ENCODE assay signal across 1 cellular context in the genomic region with DNA sequence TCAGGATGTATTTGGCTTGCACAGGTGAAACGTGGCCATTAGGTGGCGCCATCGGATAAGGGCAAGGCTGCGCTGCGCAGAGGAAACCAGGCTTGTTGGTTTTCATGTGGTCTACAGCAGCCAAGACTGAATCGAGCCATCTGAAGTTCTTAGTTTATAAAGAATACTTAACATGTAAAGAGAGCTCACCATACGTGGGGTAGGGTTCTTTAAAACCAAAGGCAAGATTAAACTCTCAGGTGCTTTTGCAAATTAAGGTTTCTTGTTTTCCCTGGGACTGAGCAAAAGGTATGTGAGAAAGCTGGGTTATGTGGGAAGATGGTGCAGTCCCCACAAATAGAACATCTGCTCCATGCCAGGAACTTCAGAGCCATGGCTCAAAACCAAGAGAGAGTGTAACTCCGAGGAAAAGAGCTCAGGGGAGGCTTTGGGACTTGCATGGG.
A peak's percentile ranks its signal among the peaks of the same experiment; 100 is the strongest.
TF ChIP-seq lines count a peak whose summit lies in the region.

No MANE protein-coding gene starts in this region.

TF ChIP-seq in HepG2, 621 proteins besides CTCF, POLR2A, EP300 and RAD21 (continues in another document):
- no peak for TF ChIP-seq TBP (CRISPR knock-in tag; IDR thresholded peaks at IDR 0.05)
- TF ChIP-seq, protein P1, sequence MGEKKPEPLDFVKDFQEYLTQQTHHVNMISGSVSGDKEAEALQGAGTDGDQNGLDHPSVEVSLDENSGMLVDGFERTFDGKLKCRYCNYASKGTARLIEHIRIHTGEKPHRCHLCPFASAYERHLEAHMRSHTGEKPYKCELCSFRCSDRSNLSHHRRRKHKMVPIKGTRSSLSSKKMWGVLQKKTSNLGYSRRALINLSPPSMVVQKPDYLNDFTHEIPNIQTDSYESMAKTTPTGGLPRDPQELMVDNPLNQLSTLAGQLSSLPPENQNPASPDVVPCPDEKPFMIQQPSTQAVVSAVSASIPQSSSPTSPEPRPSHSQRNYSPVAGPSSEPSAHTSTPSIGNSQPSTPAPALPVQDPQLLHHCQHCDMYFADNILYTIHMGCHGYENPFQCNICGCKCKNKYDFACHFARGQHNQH (CRISPR knock-in tag; IDR thresholded peaks at IDR 0.05), result 0 out of 2 replicates have a peak, but pooled peaks have one; percentile 19
- TF ChIP-seq, protein P2, sequence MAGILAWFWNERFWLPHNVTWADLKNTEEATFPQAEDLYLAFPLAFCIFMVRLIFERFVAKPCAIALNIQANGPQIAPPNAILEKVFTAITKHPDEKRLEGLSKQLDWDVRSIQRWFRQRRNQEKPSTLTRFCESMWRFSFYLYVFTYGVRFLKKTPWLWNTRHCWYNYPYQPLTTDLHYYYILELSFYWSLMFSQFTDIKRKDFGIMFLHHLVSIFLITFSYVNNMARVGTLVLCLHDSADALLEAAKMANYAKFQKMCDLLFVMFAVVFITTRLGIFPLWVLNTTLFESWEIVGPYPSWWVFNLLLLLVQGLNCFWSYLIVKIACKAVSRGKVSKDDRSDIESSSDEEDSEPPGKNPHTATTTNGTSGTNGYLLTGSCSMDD (CRISPR knock-in tag; IDR thresholded peaks at IDR 0.05), result no peak
- no peak for TF ChIP-seq TCF12 (IDR thresholded peaks at IDR 0.05)
- no peak for TF ChIP-seq TCF12 (CRISPR knock-in tag; IDR thresholded peaks at IDR 0.05)
- 0 out of 2 replicates have a peak, but pooled peaks have one; percentile 54 for TF ChIP-seq ZNF205 (CRISPR knock-in tag; IDR thresholded peaks at IDR 0.05)
- TF ChIP-seq ARNT (IDR thresholded peaks at IDR 0.05), result no peak
- TF ChIP-seq IKZF1 (IDR thresholded peaks at IDR 0.05), result no peak
- no peak for TF ChIP-seq ZNF569 (CRISPR knock-in tag; IDR thresholded peaks at IDR 0.05; ENCODE audit: borderline replicate concordance)
- no peak for TF ChIP-seq ZNF143 (CRISPR knock-in tag; IDR thresholded peaks at IDR 0.05)
- no peak for TF ChIP-seq IRX3 (CRISPR knock-in tag; IDR thresholded peaks at IDR 0.05; ENCODE audit: borderline replicate concordance, low read depth)
- peak; percentile 39; the same call in 1 of the 2 replicates for TF ChIP-seq ELF3 (CRISPR knock-in tag; IDR thresholded peaks at IDR 0.05)
- TF ChIP-seq MIER2 (CRISPR knock-in tag; IDR thresholded peaks at IDR 0.05), result peak; percentile 70; the same call in 1 of the 2 replicates
- TF ChIP-seq ZSCAN20 (CRISPR knock-in tag; IDR thresholded peaks at IDR 0.05; ENCODE audit: borderline replicate concordance), result no peak
- TF ChIP-seq STAG1 (CRISPR knock-in tag; IDR thresholded peaks at IDR 0.05), result peak; percentile 97
- peak; percentile 68; the same call in 1 of the 2 replicates for TF ChIP-seq IRF2 (CRISPR knock-in tag; IDR thresholded peaks at IDR 0.05)
- no peak for TF ChIP-seq PHF20 (CRISPR knock-in tag; IDR thresholded peaks at IDR 0.05)
- TF ChIP-seq ZSCAN30 (CRISPR knock-in tag; IDR thresholded peaks at IDR 0.05), result no peak
- TF ChIP-seq, protein P3, sequence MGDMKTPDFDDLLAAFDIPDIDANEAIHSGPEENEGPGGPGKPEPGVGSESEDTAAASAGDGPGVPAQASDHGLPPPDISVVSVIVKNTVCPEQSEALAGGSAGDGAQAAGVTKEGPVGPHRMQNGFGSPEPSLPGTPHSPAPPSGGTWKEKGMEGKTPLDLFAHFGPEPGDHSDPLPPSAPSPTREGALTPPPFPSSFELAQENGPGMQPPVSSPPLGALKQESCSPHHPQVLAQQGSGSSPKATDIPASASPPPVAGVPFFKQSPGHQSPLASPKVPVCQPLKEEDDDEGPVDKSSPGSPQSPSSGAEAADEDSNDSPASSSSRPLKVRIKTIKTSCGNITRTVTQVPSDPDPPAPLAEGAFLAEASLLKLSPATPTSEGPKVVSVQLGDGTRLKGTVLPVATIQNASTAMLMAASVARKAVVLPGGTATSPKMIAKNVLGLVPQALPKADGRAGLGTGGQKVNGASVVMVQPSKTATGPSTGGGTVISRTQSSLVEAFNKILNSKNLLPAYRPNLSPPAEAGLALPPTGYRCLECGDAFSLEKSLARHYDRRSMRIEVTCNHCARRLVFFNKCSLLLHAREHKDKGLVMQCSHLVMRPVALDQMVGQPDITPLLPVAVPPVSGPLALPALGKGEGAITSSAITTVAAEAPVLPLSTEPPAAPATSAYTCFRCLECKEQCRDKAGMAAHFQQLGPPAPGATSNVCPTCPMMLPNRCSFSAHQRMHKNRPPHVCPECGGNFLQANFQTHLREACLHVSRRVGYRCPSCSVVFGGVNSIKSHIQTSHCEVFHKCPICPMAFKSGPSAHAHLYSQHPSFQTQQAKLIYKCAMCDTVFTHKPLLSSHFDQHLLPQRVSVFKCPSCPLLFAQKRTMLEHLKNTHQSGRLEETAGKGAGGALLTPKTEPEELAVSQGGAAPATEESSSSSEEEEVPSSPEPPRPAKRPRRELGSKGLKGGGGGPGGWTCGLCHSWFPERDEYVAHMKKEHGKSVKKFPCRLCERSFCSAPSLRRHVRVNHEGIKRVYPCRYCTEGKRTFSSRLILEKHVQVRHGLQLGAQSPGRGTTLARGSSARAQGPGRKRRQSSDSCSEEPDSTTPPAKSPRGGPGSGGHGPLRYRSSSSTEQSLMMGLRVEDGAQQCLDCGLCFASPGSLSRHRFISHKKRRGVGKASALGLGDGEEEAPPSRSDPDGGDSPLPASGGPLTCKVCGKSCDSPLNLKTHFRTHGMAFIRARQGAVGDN (CRISPR knock-in tag; IDR thresholded peaks at IDR 0.05), result no peak
- 0 out of 2 replicates have a peak, but pooled peaks have one; percentile 15 for TF ChIP-seq PPARG (CRISPR knock-in tag; conservative IDR thresholded peaks at IDR 0.05)
- TF ChIP-seq, protein P4, sequence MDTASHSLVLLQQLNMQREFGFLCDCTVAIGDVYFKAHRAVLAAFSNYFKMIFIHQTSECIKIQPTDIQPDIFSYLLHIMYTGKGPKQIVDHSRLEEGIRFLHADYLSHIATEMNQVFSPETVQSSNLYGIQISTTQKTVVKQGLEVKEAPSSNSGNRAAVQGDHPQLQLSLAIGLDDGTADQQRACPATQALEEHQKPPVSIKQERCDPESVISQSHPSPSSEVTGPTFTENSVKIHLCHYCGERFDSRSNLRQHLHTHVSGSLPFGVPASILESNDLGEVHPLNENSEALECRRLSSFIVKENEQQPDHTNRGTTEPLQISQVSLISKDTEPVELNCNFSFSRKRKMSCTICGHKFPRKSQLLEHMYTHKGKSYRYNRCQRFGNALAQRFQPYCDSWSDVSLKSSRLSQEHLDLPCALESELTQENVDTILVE (CRISPR knock-in tag; IDR thresholded peaks at IDR 0.05), result 0 out of 2 replicates have a peak, but pooled peaks have one; percentile 41
- TF ChIP-seq XRCC5 (optimal IDR thresholded peaks at IDR 0.05; ENCODE audit: low read length), result peak; percentile 79
- TF ChIP-seq KLF16 (CRISPR knock-in tag; IDR thresholded peaks at IDR 0.05), result 0 out of 4 replicates have a peak, but pooled peaks of 1 of the 2 experiments have one; percentile 30
- TF ChIP-seq ERF (CRISPR knock-in tag; IDR thresholded peaks at IDR 0.05), result 0 out of 2 replicates have a peak, but pooled peaks have one; percentile 26
- 0 out of 2 replicates have a peak, but pooled peaks have one; percentile 23 for TF ChIP-seq THAP11 (CRISPR knock-in tag; IDR thresholded peaks at IDR 0.05)
- peak; percentile 89; the same call in 1 of the 2 replicates for TF ChIP-seq KDM3A (CRISPR knock-in tag; IDR thresholded peaks at IDR 0.05; ENCODE audit: low read depth)
- peak; percentile 66; the same call in 1 of the 2 replicates for TF ChIP-seq SMAD3 (CRISPR knock-in tag; IDR thresholded peaks at IDR 0.05)
- TF ChIP-seq ZSCAN31 (CRISPR knock-in tag; IDR thresholded peaks at IDR 0.05; ENCODE audit: low read depth), result no peak
- 0 out of 2 replicates have a peak, but pooled peaks have one; percentile 27 for TF ChIP-seq REPIN1 (CRISPR knock-in tag; IDR thresholded peaks at IDR 0.05; ENCODE audit: borderline replicate concordance, low read depth)
- TF ChIP-seq KLF15 (CRISPR knock-in tag; IDR thresholded peaks at IDR 0.05; ENCODE audit: borderline replicate concordance), result no peak
- no peak for TF ChIP-seq FOXA1 (IDR thresholded peaks at IDR 0.05)
- peak; percentile 34; the same call in 1 of the 2 replicates for TF ChIP-seq FOXA1 (CRISPR knock-in tag; IDR thresholded peaks at IDR 0.05)
- no peak for TF ChIP-seq POLR2G (IDR thresholded peaks at IDR 0.05; ENCODE audit: low read depth, low read length)
- no peak for TF ChIP-seq TARDBP (CRISPR knock-in tag; IDR thresholded peaks at IDR 0.05)
- peak; percentile 23; the same call in 1 of the 2 replicates for TF ChIP-seq ETV5 (CRISPR knock-in tag; IDR thresholded peaks at IDR 0.05; ENCODE audit: borderline replicate concordance)
- 0 out of 2 replicates have a peak, but pooled peaks have one; percentile 13 for TF ChIP-seq CEBPG (CRISPR knock-in tag; IDR thresholded peaks at IDR 0.05)
- TF ChIP-seq GATAD2A (CRISPR knock-in tag; IDR thresholded peaks at IDR 0.05), result peak; percentile 44; the same call in 1 of the 2 replicates
- TF ChIP-seq ZNF331 (CRISPR knock-in tag; IDR thresholded peaks at IDR 0.05), result peak; percentile 71; the same call in 1 of the 2 replicates
- TF ChIP-seq, protein P5, sequence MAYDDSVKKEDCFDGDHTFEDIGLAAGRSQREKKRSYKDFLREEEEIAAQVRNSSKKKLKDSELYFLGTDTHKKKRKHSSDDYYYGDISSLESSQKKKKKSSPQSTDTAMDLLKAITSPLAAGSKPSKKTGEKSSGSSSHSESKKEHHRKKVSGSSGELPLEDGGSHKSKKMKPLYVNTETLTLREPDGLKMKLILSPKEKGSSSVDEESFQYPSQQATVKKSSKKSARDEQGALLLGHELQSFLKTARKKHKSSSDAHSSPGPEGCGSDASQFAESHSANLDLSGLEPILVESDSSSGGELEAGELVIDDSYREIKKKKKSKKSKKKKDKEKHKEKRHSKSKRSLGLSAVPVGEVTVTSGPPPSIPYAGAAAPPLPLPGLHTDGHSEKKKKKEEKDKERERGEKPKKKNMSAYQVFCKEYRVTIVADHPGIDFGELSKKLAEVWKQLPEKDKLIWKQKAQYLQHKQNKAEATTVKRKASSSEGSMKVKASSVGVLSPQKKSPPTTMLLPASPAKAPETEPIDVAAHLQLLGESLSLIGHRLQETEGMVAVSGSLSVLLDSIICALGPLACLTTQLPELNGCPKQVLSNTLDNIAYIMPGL (CRISPR knock-in tag; IDR thresholded peaks at IDR 0.05; ENCODE audit: borderline replicate concordance in 1 of 2, low read depth in 1 of 2), result peak in 1 of 2 experiments; percentile 37; a peak in 1 of 4 replicates
- TF ChIP-seq, protein P6, sequence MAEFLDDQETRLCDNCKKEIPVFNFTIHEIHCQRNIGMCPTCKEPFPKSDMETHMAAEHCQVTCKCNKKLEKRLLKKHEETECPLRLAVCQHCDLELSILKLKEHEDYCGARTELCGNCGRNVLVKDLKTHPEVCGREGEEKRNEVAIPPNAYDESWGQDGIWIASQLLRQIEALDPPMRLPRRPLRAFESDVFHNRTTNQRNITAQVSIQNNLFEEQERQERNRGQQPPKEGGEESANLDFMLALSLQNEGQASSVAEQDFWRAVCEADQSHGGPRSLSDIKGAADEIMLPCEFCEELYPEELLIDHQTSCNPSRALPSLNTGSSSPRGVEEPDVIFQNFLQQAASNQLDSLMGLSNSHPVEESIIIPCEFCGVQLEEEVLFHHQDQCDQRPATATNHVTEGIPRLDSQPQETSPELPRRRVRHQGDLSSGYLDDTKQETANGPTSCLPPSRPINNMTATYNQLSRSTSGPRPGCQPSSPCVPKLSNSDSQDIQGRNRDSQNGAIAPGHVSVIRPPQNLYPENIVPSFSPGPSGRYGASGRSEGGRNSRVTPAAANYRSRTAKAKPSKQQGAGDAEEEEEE (CRISPR knock-in tag; IDR thresholded peaks at IDR 0.05; ENCODE audit: borderline replicate concordance), result no peak
- TF ChIP-seq SP2 (CRISPR knock-in tag; IDR thresholded peaks at IDR 0.05), result no peak
- no peak for TF ChIP-seq ZNF326 (CRISPR knock-in tag; IDR thresholded peaks at IDR 0.05; ENCODE audit: borderline replicate concordance)
- no peak for TF ChIP-seq NFKB2 (CRISPR knock-in tag; IDR thresholded peaks at IDR 0.05; ENCODE audit: borderline replicate concordance)
- TF ChIP-seq, protein P7, sequence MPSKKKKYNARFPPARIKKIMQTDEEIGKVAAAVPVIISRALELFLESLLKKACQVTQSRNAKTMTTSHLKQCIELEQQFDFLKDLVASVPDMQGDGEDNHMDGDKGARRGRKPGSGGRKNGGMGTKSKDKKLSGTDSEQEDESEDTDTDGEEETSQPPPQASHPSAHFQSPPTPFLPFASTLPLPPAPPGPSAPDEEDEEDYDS (CRISPR knock-in tag; IDR thresholded peaks at IDR 0.05), result no peak
- no peak for TF ChIP-seq SOX13 (IDR thresholded peaks at IDR 0.05)
- no peak for TF ChIP-seq SOX13 (CRISPR knock-in tag; conservative IDR thresholded peaks at IDR 0.05 in 1 of 2, IDR thresholded peaks at IDR 0.05 in 1 of 2)
- TF ChIP-seq NCOA1 (CRISPR knock-in tag; IDR thresholded peaks at IDR 0.05), result no peak
- TF ChIP-seq ZNF484 (CRISPR knock-in tag; IDR thresholded peaks at IDR 0.05; ENCODE audit: borderline replicate concordance, low read depth), result no peak
- TF ChIP-seq ZSCAN12 (CRISPR knock-in tag; IDR thresholded peaks at IDR 0.05), result no peak
- TF ChIP-seq ZNF75D (CRISPR knock-in tag; IDR thresholded peaks at IDR 0.05; ENCODE audit: borderline replicate concordance), result no peak
- TF ChIP-seq, protein P8, sequence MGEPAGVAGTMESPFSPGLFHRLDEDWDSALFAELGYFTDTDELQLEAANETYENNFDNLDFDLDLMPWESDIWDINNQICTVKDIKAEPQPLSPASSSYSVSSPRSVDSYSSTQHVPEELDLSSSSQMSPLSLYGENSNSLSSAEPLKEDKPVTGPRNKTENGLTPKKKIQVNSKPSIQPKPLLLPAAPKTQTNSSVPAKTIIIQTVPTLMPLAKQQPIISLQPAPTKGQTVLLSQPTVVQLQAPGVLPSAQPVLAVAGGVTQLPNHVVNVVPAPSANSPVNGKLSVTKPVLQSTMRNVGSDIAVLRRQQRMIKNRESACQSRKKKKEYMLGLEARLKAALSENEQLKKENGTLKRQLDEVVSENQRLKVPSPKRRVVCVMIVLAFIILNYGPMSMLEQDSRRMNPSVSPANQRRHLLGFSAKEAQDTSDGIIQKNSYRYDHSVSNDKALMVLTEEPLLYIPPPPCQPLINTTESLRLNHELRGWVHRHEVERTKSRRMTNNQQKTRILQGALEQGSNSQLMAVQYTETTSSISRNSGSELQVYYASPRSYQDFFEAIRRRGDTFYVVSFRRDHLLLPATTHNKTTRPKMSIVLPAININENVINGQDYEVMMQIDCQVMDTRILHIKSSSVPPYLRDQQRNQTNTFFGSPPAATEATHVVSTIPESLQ (CRISPR knock-in tag; conservative IDR thresholded peaks at IDR 0.05), result no peak
- TF ChIP-seq GATAD1 (CRISPR knock-in tag; IDR thresholded peaks at IDR 0.05), result peak; percentile 37; the same call in 1 of the 2 replicates
- TF ChIP-seq TMF1 (CRISPR knock-in tag; IDR thresholded peaks at IDR 0.05; ENCODE audit: low read depth), result no peak
- TF ChIP-seq, protein P9, sequence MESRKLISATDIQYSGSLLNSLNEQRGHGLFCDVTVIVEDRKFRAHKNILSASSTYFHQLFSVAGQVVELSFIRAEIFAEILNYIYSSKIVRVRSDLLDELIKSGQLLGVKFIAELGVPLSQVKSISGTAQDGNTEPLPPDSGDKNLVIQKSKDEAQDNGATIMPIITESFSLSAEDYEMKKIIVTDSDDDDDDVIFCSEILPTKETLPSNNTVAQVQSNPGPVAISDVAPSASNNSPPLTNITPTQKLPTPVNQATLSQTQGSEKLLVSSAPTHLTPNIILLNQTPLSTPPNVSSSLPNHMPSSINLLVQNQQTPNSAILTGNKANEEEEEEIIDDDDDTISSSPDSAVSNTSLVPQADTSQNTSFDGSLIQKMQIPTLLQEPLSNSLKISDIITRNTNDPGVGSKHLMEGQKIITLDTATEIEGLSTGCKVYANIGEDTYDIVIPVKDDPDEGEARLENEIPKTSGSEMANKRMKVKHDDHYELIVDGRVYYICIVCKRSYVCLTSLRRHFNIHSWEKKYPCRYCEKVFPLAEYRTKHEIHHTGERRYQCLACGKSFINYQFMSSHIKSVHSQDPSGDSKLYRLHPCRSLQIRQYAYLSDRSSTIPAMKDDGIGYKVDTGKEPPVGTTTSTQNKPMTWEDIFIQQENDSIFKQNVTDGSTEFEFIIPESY (CRISPR knock-in tag; IDR thresholded peaks at IDR 0.05), result 0 out of 2 replicates have a peak, but pooled peaks have one; percentile 15
- no peak for TF ChIP-seq ZBTB21 (CRISPR knock-in tag; IDR thresholded peaks at IDR 0.05)
